ENCODE assay signal across 10 cellular contexts in the genomic region with DNA sequence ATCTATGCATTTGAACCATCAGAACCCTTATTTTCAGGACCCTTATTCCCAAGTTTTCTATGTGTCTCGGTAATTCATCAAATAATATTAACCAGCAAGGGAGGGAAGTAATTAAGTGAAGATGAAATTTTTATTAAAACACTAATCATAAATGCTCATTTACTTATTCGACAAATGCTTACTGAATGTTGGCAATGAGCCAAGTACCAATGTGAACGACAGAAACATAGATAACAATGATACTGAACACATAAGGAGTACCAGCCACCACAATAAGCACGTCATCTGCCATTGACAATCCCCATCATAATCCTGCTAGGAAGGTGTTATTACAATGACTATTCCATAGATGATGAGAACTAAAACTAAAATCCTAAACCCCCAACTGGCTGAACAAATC. TPM values are rescaled to one million over a fixed set of nuclear protein-coding genes. Genes with fewer than 3 reads are reported as not detected.
"Had no signal": no experiment of that assay in that cellular context is flagged by ENCODE, and none has a peak within 500 bp of the region (broad histone marks: within the 10 kb centered on the region; RNA-seq: fewer than 3 reads in every experiment).

No MANE protein-coding gene starts in this region.

- ATAC-seq: GM23338 had no signal

- H3K9ac ChIP-seq: KMS-11 had no signal

- H3K4me2 ChIP-seq: GM23338, KMS-11 had no signal

- H3K4me3 ChIP-seq: GM23338 had no signal

- FAIRE-seq: H1, H54, HTR-8/SVneo had no signal

- H3K27ac ChIP-seq: KMS-11 had no signal

- H2AFZ ChIP-seq: GM23338 had no signal

- DNase-seq: H9, HCEC 1CT, KBM-7 had no signal

RNA-seq across cellular contexts. Expression of a gene that starts 45.5 kb away (rescaled TPM):
- total RNA-seq: HT-29 had no signal
- polyA plus RNA-seq: IgD-negative memory B cell had no signal
